ENCODE assay signal across 8 cellular contexts in genomic region chr22:20131593-20131855, GRCh38. TPM values are rescaled to one million over a fixed set of nuclear protein-coding genes. Genes with fewer than 3 reads are reported as not detected.
DNase-seq lines count a peak whose midpoint lies in the region; ATAC-seq and TF ChIP-seq lines count a peak whose summit lies in the region.

TSS of gene ZDHHC8 (plus strand) at chr22:20131804. CDS start at chr22:20131948, 144 bp downstream.

- ATAC-seq in HG02884 (IDR thresholded peaks at IDR 0.05; ENCODE audit: unreplicated experiment) (peak; percentile 45), WTC11 (peak; percentile 1; the same call in 1 of the 2 replicates), thoracic aorta (ENCODE audit: insufficient number of reproducible peaks, low FRiP score, low read depth) (peak; percentile 59)

- H3K4me1 Mint-ChIP-seq in WTC11, result 0 out of 2 replicates have a peak, but pooled peaks cover 6% of the 10 kb centered on the region

- DNase-seq in GM10266 (ENCODE audit: extremely low spot score) (peak; percentile 90), WTC11 (ENCODE audit: low spot score) (no peak), midbrain (lab: John Stamatoyannopoulos, UW) (peak; percentile 26), thoracic aorta (ENCODE audit: low spot score) (no peak), NCI-H510A (lab: John Stamatoyannopoulos, UW) (no peak), NCI-H1105 (lab: John Stamatoyannopoulos, UW) (no peak)
- DNase-seq in effector memory CD4-positive, alpha-beta T cell, result peak; percentile 24 to 38 (median 29)

- peaks cover 13% of the 10 kb centered on the region for H3K36me3 Mint-ChIP-seq in WTC11

- H3K27me3 Mint-ChIP-seq in WTC11 (ENCODE audit: low read depth), result no peaks in the 10 kb centered on the region

- peaks cover 2% of the 10 kb centered on the region for H3K36me3 ChIP-seq in effector memory CD4-positive, alpha-beta T cell (ENCODE audit: control insufficient read depth, insufficient read depth, low read length)
- peaks cover 3% of the 10 kb centered on the region for H3K36me3 ChIP-seq in thoracic aorta

- POLR2A ChIA-PET in WTC11 (lab: Charles Lee), result no interaction called here

- H3K9me3 ChIP-seq in effector memory CD4-positive, alpha-beta T cell (ENCODE audit: control insufficient read depth, low read length), result no peaks in the 10 kb centered on the region
- H3K9me3 ChIP-seq in thoracic aorta, result no peaks in the 10 kb centered on the region

- peak within 1 kb of the TSS; percentile 80 for H3K27ac ChIP-seq in effector memory CD4-positive, alpha-beta T cell (ENCODE audit: insufficient read depth, low read length, poor library complexity, severe bottlenecking)
- H3K27ac ChIP-seq in thoracic aorta, result peak within 1 kb of the TSS; percentile 93 to 95

- no peak within 1 kb of the TSS for H3K27ac Mint-ChIP-seq in WTC11

- peak within 1 kb of the TSS; percentile 62 for H3K4me3 Mint-ChIP-seq in WTC11

- H3K4me3 ChIP-seq in effector memory CD4-positive, alpha-beta T cell (ENCODE audit: insufficient read depth, low read depth, low read length, poor library complexity, severe bottlenecking), result peak within 1 kb of the TSS; percentile 90
- H3K4me3 ChIP-seq in thoracic aorta, result peak within 1 kb of the TSS; percentile 90

- no peaks in the 10 kb centered on the region for H3K27me3 ChIP-seq in effector memory CD4-positive, alpha-beta T cell (replicated peaks; ENCODE audit: control insufficient read depth, insufficient read depth, low read length, poor library complexity, severe bottlenecking)
- no peaks in the 10 kb centered on the region for H3K27me3 ChIP-seq in thoracic aorta (replicated peaks; ENCODE audit: insufficient read depth)

- CTCF ChIA-PET in WTC11 (lab: Charles Lee), result interaction anchor here (1.3 to 2.5 kb wide), 2 partner anchors 23 to 178 kb away, joined by 6 to 13 read pairs; no protein-coding TSS in a partner anchor

- no peaks in the 10 kb centered on the region for H3K9me3 Mint-ChIP-seq in WTC11

- H3K4me1 ChIP-seq in effector memory CD4-positive, alpha-beta T cell (ENCODE audit: control insufficient read depth, insufficient read depth, low read length, poor library complexity, severe bottlenecking), result peaks cover 17% of the 10 kb centered on the region
- peaks cover 27 to 50% of the 10 kb centered on the region in 2 donors for H3K4me1 ChIP-seq in thoracic aorta (ENCODE audit: control insufficient read depth in 1 of 2, low read depth in 2 of 2)

- TF ChIP-seq CTCF in GM10266 (IDR thresholded peaks at IDR 0.05; ENCODE audit: control insufficient read depth, insufficient read depth, low read depth, missing control alignments) (no peak), WTC11 (IDR thresholded peaks at IDR 0.05) (no peak), thoracic aorta (IDR thresholded peaks at IDR 0.05) (no peak)

TF ChIP-seq in WTC11, 78 proteins besides CTCF, POLR2A, EP300 and RAD21:
- no peak for TF ChIP-seq SOX15 (CRISPR knock-in tag; IDR thresholded peaks at IDR 0.05)
- TF ChIP-seq ZNF317 (CRISPR knock-in tag; IDR thresholded peaks at IDR 0.05; ENCODE audit: borderline replicate concordance, low read depth), result no peak
- TF ChIP-seq ZNF121 (CRISPR knock-in tag; IDR thresholded peaks at IDR 0.05), result no peak
- TF ChIP-seq E2F4 (CRISPR knock-in tag; IDR thresholded peaks at IDR 0.05; ENCODE audit: borderline replicate concordance, low read depth), result no peak
- TF ChIP-seq JAZF1 (CRISPR knock-in tag; IDR thresholded peaks at IDR 0.05), result no peak
- TF ChIP-seq RELA (CRISPR knock-in tag; IDR thresholded peaks at IDR 0.05; ENCODE audit: borderline replicate concordance), result no peak
- no peak for TF ChIP-seq ATF2 (CRISPR knock-in tag; IDR thresholded peaks at IDR 0.05; ENCODE audit: borderline replicate concordance, low read depth)
- no peak for TF ChIP-seq CREM (CRISPR knock-in tag; IDR thresholded peaks at IDR 0.05)
- TF ChIP-seq ZBTB21 (CRISPR knock-in tag; IDR thresholded peaks at IDR 0.05; ENCODE audit: borderline replicate concordance), result no peak
- no peak for TF ChIP-seq ZNF219 (CRISPR knock-in tag; IDR thresholded peaks at IDR 0.05; ENCODE audit: borderline replicate concordance)
- TF ChIP-seq ZNF281 (CRISPR knock-in tag; IDR thresholded peaks at IDR 0.05), result no peak
- no peak for TF ChIP-seq IRF1 (CRISPR knock-in tag; IDR thresholded peaks at IDR 0.05)

RNA-seq across cellular contexts. Expression of gene ZDHHC8, which starts in this region (rescaled TPM):
- total RNA-seq in WTC11 (2021) (72.3 to 79.7 TPM (median 77.6 TPM) in 3 replicates), thoracic aorta (10 to 100 TPM; 14.8 to 49.8 TPM)

Comparison
In these comparisons a context has a peak if more than half of its experiments do, and no peak if none do; other contexts are left out.
1. DNase-seq: peak in GM10266 (single experiment), effector memory CD4-positive, alpha-beta T cell (3 of 3) and midbrain (single experiment); none in WTC11 (single experiment), thoracic aorta (single experiment), NCI-H510A (single experiment) and NCI-H1105 (single experiment).
2. ATAC-seq: peak in every context shown above with its lines; median percentile 59 in thoracic aorta; 45 in HG02884; 1 in WTC11.